ENCODE assay signal across 8 cellular contexts in genomic region chrX:989959-990510, GRCh38.
A peak's percentile ranks its signal among the peaks of the same experiment; 100 is the strongest.
DNase-seq lines count a peak whose midpoint lies in the region; ATAC-seq and TF ChIP-seq lines count a peak whose summit lies in the region.

No MANE protein-coding gene starts in this region.

- DNase-seq in DMS 273 treated with DMSO at 0.1 percent for 48 hours (lab: John Stamatoyannopoulos, UW): peak; percentile 85
- peak; percentile 67 to 79 for DNase-seq in NCI-H1930 (lab: John Stamatoyannopoulos, UW)
- DNase-seq in activated T-cell treated with anti-CD3 and anti-CD28 coated beads, Interleukin-2, amount 50 U/mL, for 48 hours: peak; percentile 79 to 83
- peak; percentile 21 for DNase-seq in fibroblast of peridontal ligament (ENCODE audit: extremely low read depth)
- DNase-seq in ovary: peak; percentile 87 to 93 (median 89)
- DNase-seq in HCEC 1CT: no peak

- WGBS in ovary, 3 donors: 13 to 20% (median 14%) methylated on average over 25 of the region's 25 CpGs

- H3K27me3 ChIP-seq in ovary: no peaks in the 10 kb centered on the region

- peak; percentile 96 for ATAC-seq in GM21529 (IDR thresholded peaks at IDR 0.05; ENCODE audit: unreplicated experiment)
- ATAC-seq in GM21367 (IDR thresholded peaks at IDR 0.05; ENCODE audit: unreplicated experiment): no peak

- no peak for TF ChIP-seq POLR2A in ovary (IDR thresholded peaks at IDR 0.05)

- no peak for TF ChIP-seq CTCF in ovary (IDR thresholded peaks at IDR 0.05)

- H3K27ac ChIP-seq in ovary: peak overlapping the region; percentile 45 to 57

- peak; percentile 51 for TF ChIP-seq EP300 in ovary (IDR thresholded peaks at IDR 0.05)

- no peaks in the 10 kb centered on the region for H3K36me3 ChIP-seq in ovary

- intact Hi-C loops in ovary (cut with DNase I): loop anchor here in 1 of 4 donors (10.0 kb wide), 2 partner anchors 1335 to 1635 kb away; no protein-coding TSS in a partner anchor

- H3K9me3 ChIP-seq in ovary: peaks cover 0 to 6% of the 10 kb centered on the region in 2 donors

- no peaks in the 10 kb centered on the region for H3K4me1 ChIP-seq in ovary (ENCODE audit: insufficient read depth)

- peak overlapping the region; percentile 27 for H3K4me3 ChIP-seq in ovary
